ENCODE assay signal across 27 cellular contexts in the genomic region with DNA sequence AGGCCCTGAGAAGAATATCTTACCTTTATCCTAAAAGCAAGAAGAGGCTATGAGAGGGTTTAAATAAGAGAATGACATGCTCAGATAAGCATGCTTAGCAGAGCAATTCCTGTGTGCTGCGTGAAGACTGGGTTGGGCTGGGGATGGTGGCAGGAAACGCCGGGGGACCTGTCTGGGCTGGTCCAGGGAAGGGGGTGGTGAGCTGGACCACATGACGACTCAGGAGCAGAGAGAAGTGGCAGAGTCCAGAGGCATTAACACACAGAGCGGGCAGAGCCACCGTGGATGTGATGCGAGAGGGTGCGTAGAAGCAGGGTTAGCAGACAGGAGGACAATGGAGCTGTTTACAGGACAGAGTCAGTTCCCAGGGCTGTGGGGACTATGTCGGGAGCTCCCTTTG.
DNase-seq lines count a peak whose midpoint lies in the region; ATAC-seq, FAIRE-seq and TF ChIP-seq lines count a peak whose summit lies in the region.
"Had no signal": no experiment of that assay in that cellular context is flagged by ENCODE, and none has a peak within 500 bp of the region (broad histone marks: within the 10 kb centered on the region; RNA-seq: fewer than 3 reads in every experiment).

No MANE protein-coding gene starts in this region.

- intact Hi-C loops in MCF 10A (cut with micrococcal nuclease): loop anchor here (5.0 kb wide), 1 partner anchor 88 kb away; no protein-coding TSS in a partner anchor
- intact Hi-C loops in kidney (cut with DNase I): no loop called here
- intact Hi-C loops in upper lobe of right lung (cut with DNase I): no loop called here

- H3K4me3 ChIP-seq in kidney (ENCODE audit: low read length in 2 of 2) (no peak overlapping the region), upper lobe of right lung (no peak overlapping the region), MG63 (no peak overlapping the region)
- H3K4me3 ChIP-seq: GM23338, K562, left ventricle myocardium inferior, tibial nerve had no signal

- CTCF ChIA-PET in MCF 10A (lab: Yijun Ruan, JAX): interaction anchor here (0.5 to 1.0 kb wide), 2 partner anchors 14 to 295 kb away, joined by 3 to 4 read pairs; no protein-coding TSS in a partner anchor

- BruUV-seq in MCF 10A (replicated peaks; lab: Mats Ljungman, UMichigan): no TSS peak

- H3K27me3 ChIP-seq in upper lobe of right lung: no peaks in the 10 kb centered on the region
- H3K27me3 ChIP-seq in MG63: no peaks in the 10 kb centered on the region
- H3K27me3 ChIP-seq: tibial nerve had no signal

- no peak for ATAC-seq in upper lobe of right lung
- ATAC-seq: GM23338, K562, Panc1 had no signal

- TF ChIP-seq CTCF in MCF 10A (IDR thresholded peaks at IDR 0.05; ENCODE audit: unreplicated experiment) (no peak), kidney (IDR thresholded peaks at IDR 0.05; ENCODE audit: borderline replicate concordance, extremely low read depth, insufficient read depth) (no peak), upper lobe of right lung (IDR thresholded peaks at IDR 0.05) (no peak)

- peaks cover 41% of the 10 kb centered on the region for H3K4me1 Mint-ChIP-seq in MCF 10A (ENCODE audit: insufficient read depth, unreplicated experiment)
- H3K4me1 Mint-ChIP-seq: activated CD4-positive, alpha-beta T cell treated with anti-CD3 and anti-CD28 coated beads, Interleukin-2, amount 10 ng/mL, durations not matched to agents 7 days and 5 days had no signal

- H3K36me3 ChIP-seq in kidney (ENCODE audit: control insufficient read depth in 1 of 2, insufficient read depth in 2 of 2, low read length in 2 of 2) (no peaks in the 10 kb centered on the region), upper lobe of right lung (no peaks in the 10 kb centered on the region), MG63 (no peaks in the 10 kb centered on the region)
- H3K36me3 ChIP-seq: left ventricle myocardium inferior, tibial nerve, WERI-Rb-1 had no signal

- H3K27ac ChIP-seq in kidney (ENCODE audit: low read depth in 2 of 2, low read length in 2 of 2) (no peak overlapping the region), upper lobe of right lung (no peak overlapping the region)
- H3K27ac ChIP-seq: 22Rv1, left ventricle myocardium inferior, tibial nerve, WERI-Rb-1 had no signal

- H3K27me3 Mint-ChIP-seq in MCF 10A (ENCODE audit: insufficient read depth, unreplicated experiment): no peaks in the 10 kb centered on the region

- POLR2A ChIA-PET in MCF 10A (lab: Yijun Ruan, JAX): no interaction called here

- no peaks in the 10 kb centered on the region for H3K36me3 Mint-ChIP-seq in MCF 10A (ENCODE audit: insufficient read depth, unreplicated experiment)
- H3K36me3 Mint-ChIP-seq: activated naive CD8-positive, alpha-beta T cell had no signal

- FAIRE-seq in kidney (lab: Jason Lieb, UNC): no peak
- FAIRE-seq: K562 had no signal

- H3K9ac ChIP-seq in kidney (ENCODE audit: low read length in 2 of 2): no peak overlapping the region

- DNase-seq in NCI-H1417 (lab: John Stamatoyannopoulos, UW) (peak in 2 of 3 experiments; percentile 7 to 45), NCI-H1417 treated with DMSO at 0.1 percent for 48 hours (lab: John Stamatoyannopoulos, UW) (no peak), MCF 10A (ENCODE audit: unreplicated experiment) (peak; percentile 30), kidney (peak; percentile 43), upper lobe of right lung (peak; percentile 44), NCI-H2196 (lab: John Stamatoyannopoulos, UW; ENCODE audit: unreplicated experiment) (no peak), MG63 (no peak)
- no peak for DNase-seq in stimulated activated CD4-positive, alpha-beta T cell treated with anti-CD3 and anti-CD28 coated beads, Interleukin-2, amount 100 ng/mL, for 24 hours
- DNase-seq: activated CD4-positive, alpha-beta T cell treated with anti-CD3 and anti-CD28 coated beads, Interleukin-2, amount 10 ng/mL, durations not matched to agents 7 days and 5 days; activated effector memory CD4-positive, alpha-beta T cell treated with anti-CD3 and anti-CD28 coated beads, Interleukin-2, amount 50 U/mL, for 16 hours; C1 segment of cervical spinal cord; glutamatergic neuron; left ventricle myocardium inferior; mesendoderm; NCI-H1092 treated with DMSO at 0.1 percent for 48 hours; NCI-H1930; NCI-H748 treated with DMSO at 0.1 percent for 48 hours; SHP77 treated with DMSO at 0.1 percent for 48 hours; stimulated activated CD4-positive, alpha-beta T cell treated with anti-CD3 and anti-CD28 coated beads, Interleukin-4, amount 100 ng/mL, for 4 hours; T1000; WERI-Rb-1 had no signal

- no peak overlapping the region for H3K4me3 Mint-ChIP-seq in MCF 10A (ENCODE audit: unreplicated experiment)
- H3K4me3 Mint-ChIP-seq: activated CD4-positive, alpha-beta T cell treated with anti-CD3 and anti-CD28 coated beads, Interleukin-2, amount 10 ng/mL, durations not matched to agents 7 days and 5 days; activated naive CD8-positive, alpha-beta T cell; GM23338 had no signal

- H3K9me3 Mint-ChIP-seq in MCF 10A (ENCODE audit: unreplicated experiment): no peaks in the 10 kb centered on the region
- H3K9me3 Mint-ChIP-seq: activated CD4-positive, alpha-beta T cell treated with anti-CD3 and anti-CD28 coated beads, Interleukin-2, amount 10 ng/mL, durations not matched to agents 7 days and 5 days; GM23338 had no signal

- H3K9me3 ChIP-seq in kidney (ENCODE audit: control insufficient read depth in 1 of 2, low read length in 2 of 2) (no peaks in the 10 kb centered on the region), upper lobe of right lung (no peaks in the 10 kb centered on the region), MG63 (peaks cover 3% of the 10 kb centered on the region; the same call in 1 of the 2 replicates)
- H3K9me3 ChIP-seq: left ventricle myocardium inferior, tibial nerve had no signal

- H3K4me1 ChIP-seq in kidney (ENCODE audit: control insufficient read depth in 1 of 2, insufficient read depth in 1 of 2, low read depth in 1 of 2, low read length in 2 of 2) (no peaks in the 10 kb centered on the region), upper lobe of right lung (peaks cover 8% of the 10 kb centered on the region)

- H3K27ac Mint-ChIP-seq in MCF 10A (ENCODE audit: low read depth, unreplicated experiment): no peak overlapping the region
- H3K27ac Mint-ChIP-seq: activated CD4-positive, alpha-beta T cell treated with anti-CD3 and anti-CD28 coated beads, Interleukin-2, amount 10 ng/mL, durations not matched to agents 7 days and 5 days; activated naive CD8-positive, alpha-beta T cell; GM23338 had no signal

Comparison
In these comparisons a context has a peak if more than half of its experiments do, and no peak if none do; other contexts are left out.
1. DNase-seq: peak in NCI-H1417 (2 of 3), MCF 10A (single experiment), kidney (single experiment) and upper lobe of right lung (single experiment); none in NCI-H1417 treated with DMSO at 0.1 percent for 48 hours (single experiment), stimulated activated CD4-positive, alpha-beta T cell treated with anti-CD3 and anti-CD28 coated beads, Interleukin-2, amount 100 ng/mL, for 24 hours (0 of 2), NCI-H2196 (single experiment) and MG63 (single experiment).